In genomic region chr20:50431066-50431450, GRCh38 we compare ENCODE assay signal across 24 cellular contexts.
DNase-seq lines count a peak whose midpoint lies in the region; ATAC-seq and TF ChIP-seq lines count a peak whose summit lies in the region.
"Had no signal": no experiment of that assay in that cellular context is flagged by ENCODE, and none has a peak within 500 bp of the region (broad histone marks: within the 10 kb centered on the region; RNA-seq: fewer than 3 reads in every experiment).

No MANE protein-coding gene starts in this region.

- H3K27me3 ChIP-seq in esophagus squamous epithelium (no peaks in the 10 kb centered on the region), prostate gland (replicated peaks; ENCODE audit: insufficient read depth) (no peaks in the 10 kb centered on the region), aorta (ENCODE audit: control insufficient read depth in 1 of 2, insufficient read depth in 2 of 2, low read length in 1 of 2) (no peaks in the 10 kb centered on the region)
- H3K27me3 ChIP-seq: ascending aorta had no signal

- no peaks in the 10 kb centered on the region for H3K36me3 ChIP-seq in esophagus squamous epithelium
- H3K36me3 ChIP-seq in prostate gland: no peaks in the 10 kb centered on the region
- no peaks in the 10 kb centered on the region for H3K36me3 ChIP-seq in aorta (ENCODE audit: control insufficient read depth in 1 of 2, insufficient read depth in 2 of 2, low read length in 1 of 2)
- H3K36me3 ChIP-seq: ascending aorta, WERI-Rb-1 had no signal

- WGBS in esophagus squamous epithelium, 2 donors: 27 to 56% methylated on average over 5 to 8 of the region's 9 CpGs
- WGBS in prostate gland: 49% methylated on average over 9 of the region's 9 CpGs
- WGBS in aorta, 2 donors: 80 to 82% methylated on average over 9 of the region's 9 CpGs

- H3K4me1 Mint-ChIP-seq in activated CD4-positive, alpha-beta memory T cell treated with anti-CD3 and anti-CD28 coated beads for 36 hours (ENCODE audit: low read depth): peaks cover 4% of the 10 kb centered on the region
- H3K4me1 Mint-ChIP-seq: activated T-helper 17 cell treated with anti-CD3 and anti-CD28 coated beads, Interleukin-2, amount 50 U/mL, for 72 hours had no signal

- H3K27ac ChIP-seq in esophagus squamous epithelium: peak overlapping the region; percentile 72 to 85 (median 78)
- H3K27ac ChIP-seq in prostate gland: peak overlapping the region; percentile 76 to 77
- no peak overlapping the region for H3K27ac ChIP-seq in aorta (ENCODE audit: low read depth in 1 of 2, low read length in 2 of 2)
- H3K27ac ChIP-seq: 22Rv1, GM23248, KMS-11, WERI-Rb-1 had no signal

- no peak overlapping the region for H3K4me3 Mint-ChIP-seq in activated CD4-positive, alpha-beta memory T cell treated with anti-CD3 and anti-CD28 coated beads for 36 hours
- H3K4me3 Mint-ChIP-seq: activated T-helper 17 cell treated with anti-CD3 and anti-CD28 coated beads, Interleukin-2, amount 50 U/mL, for 72 hours; CD8-positive, alpha-beta T cell had no signal

- intact Hi-C loops in left ventricle myocardium superior (cut with micrococcal nuclease) (no loop called here), Right ventricle myocardium inferior (cut with DNase I) (no loop called here), esophagus squamous epithelium (cut with DNase I) (no loop called here), prostate gland (cut with DNase I) (no loop called here), aorta (cut with DNase I) (no loop called here)
- intact Hi-C loops in activated CD4-positive, alpha-beta memory T cell treated with anti-CD3 and anti-CD28 coated beads for 36 hours (cut with micrococcal nuclease): no loop called here

- no peak for ATAC-seq in left ventricle myocardium superior
- ATAC-seq in Right ventricle myocardium inferior: no peak
- peak; percentile 24 for ATAC-seq in aorta (ENCODE audit: low FRiP score)
- no peak for ATAC-seq in HG03135 (IDR thresholded peaks at IDR 0.05; ENCODE audit: unreplicated experiment)
- ATAC-seq: activated naive CD4-positive, alpha-beta T cell treated with anti-CD3 and anti-CD28 coated beads, Interleukin-2, amount 50 U/mL, for 72 hours; activated T-helper 17 cell treated with anti-CD3 and anti-CD28 coated beads, Interleukin-2, amount 50 U/mL, for 72 hours; CD8-positive, alpha-beta T cell had no signal

- CTCF ChIA-PET in activated CD4-positive, alpha-beta memory T cell treated with anti-CD3 and anti-CD28 coated beads for 36 hours (lab: Charles Lee): no interaction called here

- H3K9me3 Mint-ChIP-seq in activated CD4-positive, alpha-beta memory T cell treated with anti-CD3 and anti-CD28 coated beads for 36 hours: no peaks in the 10 kb centered on the region
- H3K9me3 Mint-ChIP-seq: activated naive CD4-positive, alpha-beta T cell treated with anti-CD3 and anti-CD28 coated beads, Interleukin-2, amount 50 U/mL, for 72 hours; activated T-helper 17 cell treated with anti-CD3 and anti-CD28 coated beads, Interleukin-2, amount 50 U/mL, for 72 hours; CD8-positive, alpha-beta T cell had no signal

- no peak for TF ChIP-seq POLR2A in esophagus squamous epithelium (IDR thresholded peaks at IDR 0.05)
- TF ChIP-seq POLR2A in prostate gland (IDR thresholded peaks at IDR 0.05): no peak

- no peak overlapping the region for H3K4me3 ChIP-seq in esophagus squamous epithelium
- no peak overlapping the region for H3K4me3 ChIP-seq in prostate gland
- H3K4me3 ChIP-seq in aorta (ENCODE audit: low read length in 2 of 2): no peak overlapping the region
- H3K4me3 ChIP-seq: ascending aorta, GM23248 had no signal

- H3K36me3 Mint-ChIP-seq in activated CD4-positive, alpha-beta memory T cell treated with anti-CD3 and anti-CD28 coated beads for 36 hours: no peaks in the 10 kb centered on the region
- H3K36me3 Mint-ChIP-seq: activated naive CD4-positive, alpha-beta T cell treated with anti-CD3 and anti-CD28 coated beads, Interleukin-2, amount 50 U/mL, for 72 hours; CD8-positive, alpha-beta T cell had no signal

- H3K27ac Mint-ChIP-seq in activated CD4-positive, alpha-beta memory T cell treated with anti-CD3 and anti-CD28 coated beads for 36 hours: no peak overlapping the region
- H3K27ac Mint-ChIP-seq: activated T-helper 17 cell treated with anti-CD3 and anti-CD28 coated beads, Interleukin-2, amount 50 U/mL, for 72 hours; CD8-positive, alpha-beta T cell had no signal

- no peaks in the 10 kb centered on the region for H3K9me3 ChIP-seq in esophagus squamous epithelium
- no peaks in the 10 kb centered on the region for H3K9me3 ChIP-seq in prostate gland
- H3K9me3 ChIP-seq in aorta (ENCODE audit: control insufficient read depth, low read length): no peaks in the 10 kb centered on the region
- H3K9me3 ChIP-seq: ascending aorta had no signal

- H3K4me1 ChIP-seq in esophagus squamous epithelium: peaks cover 20 to 75% (median 55%) of the 10 kb centered on the region in 3 donors
- H3K4me1 ChIP-seq in prostate gland (replicated peaks): peaks cover 4% of the 10 kb centered on the region
- H3K4me1 ChIP-seq in aorta (ENCODE audit: control insufficient read depth in 1 of 2, insufficient read depth in 2 of 2, low read length in 2 of 2): no peaks in the 10 kb centered on the region

- POLR2A ChIA-PET in activated CD4-positive, alpha-beta memory T cell treated with anti-CD3 and anti-CD28 coated beads for 36 hours (lab: Charles Lee): no interaction called here

- DNase-seq in left ventricle myocardium superior (peak; percentile 29), Right ventricle myocardium inferior (ENCODE audit: missing footprints) (no peak), esophagus squamous epithelium (lab: John Stamatoyannopoulos, UW) (no peak), prostate gland (ENCODE audit: low spot score) (peak; percentile 56), aorta (no peak), NCI-H1048 (lab: John Stamatoyannopoulos, UW) (no peak)
- DNase-seq in activated CD4-positive, alpha-beta memory T cell treated with anti-CD3 and anti-CD28 coated beads for 36 hours: no peak
- DNase-seq: activated CD4-positive, alpha-beta T cell treated with anti-CD3 and anti-CD28 coated beads, Interleukin-2, amount 50 U/mL, for 1 hour; CD8-positive, alpha-beta T cell; cerebellar nuclear complex; GM23248; kidney glomerular epithelial cell; NCI-H146; NCI-H446 treated with DMSO at 0.1 percent for 48 hours; nucleus accumbens; stimulated activated CD4-positive, alpha-beta T cell treated with anti-CD3 and anti-CD28 coated beads, Interleukin-12 subunit alpha, Interleukin-12 subunit beta, amount 100 ng/mL, for 4 hours; stimulated activated naive CD4-positive, alpha-beta T cell treated with Interleukin-2 at 50 U/mL for 16 hours; WERI-Rb-1 had no signal

- TF ChIP-seq CTCF in esophagus squamous epithelium (IDR thresholded peaks at IDR 0.05) (no peak), prostate gland (IDR thresholded peaks at IDR 0.05) (no peak)

- H3K27me3 Mint-ChIP-seq in activated CD4-positive, alpha-beta memory T cell treated with anti-CD3 and anti-CD28 coated beads for 36 hours: no peaks in the 10 kb centered on the region

Comparison
In these comparisons a context has a peak if more than half of its experiments do, and no peak if none do; other contexts are left out.
1. DNase-seq: peak in left ventricle myocardium superior (single experiment) and prostate gland (single experiment); none in Right ventricle myocardium inferior (single experiment), esophagus squamous epithelium (single experiment), aorta (0 of 2), NCI-H1048 (single experiment) and activated CD4-positive, alpha-beta memory T cell treated with anti-CD3 and anti-CD28 coated beads for 36 hours (single experiment).
2. H3K27ac ChIP-seq: peak in esophagus squamous epithelium (4 of 4) and prostate gland (2 of 2); none in aorta (0 of 2).